Comparison of ENCODE assay signal across 1 cellular context in the genomic region with DNA sequence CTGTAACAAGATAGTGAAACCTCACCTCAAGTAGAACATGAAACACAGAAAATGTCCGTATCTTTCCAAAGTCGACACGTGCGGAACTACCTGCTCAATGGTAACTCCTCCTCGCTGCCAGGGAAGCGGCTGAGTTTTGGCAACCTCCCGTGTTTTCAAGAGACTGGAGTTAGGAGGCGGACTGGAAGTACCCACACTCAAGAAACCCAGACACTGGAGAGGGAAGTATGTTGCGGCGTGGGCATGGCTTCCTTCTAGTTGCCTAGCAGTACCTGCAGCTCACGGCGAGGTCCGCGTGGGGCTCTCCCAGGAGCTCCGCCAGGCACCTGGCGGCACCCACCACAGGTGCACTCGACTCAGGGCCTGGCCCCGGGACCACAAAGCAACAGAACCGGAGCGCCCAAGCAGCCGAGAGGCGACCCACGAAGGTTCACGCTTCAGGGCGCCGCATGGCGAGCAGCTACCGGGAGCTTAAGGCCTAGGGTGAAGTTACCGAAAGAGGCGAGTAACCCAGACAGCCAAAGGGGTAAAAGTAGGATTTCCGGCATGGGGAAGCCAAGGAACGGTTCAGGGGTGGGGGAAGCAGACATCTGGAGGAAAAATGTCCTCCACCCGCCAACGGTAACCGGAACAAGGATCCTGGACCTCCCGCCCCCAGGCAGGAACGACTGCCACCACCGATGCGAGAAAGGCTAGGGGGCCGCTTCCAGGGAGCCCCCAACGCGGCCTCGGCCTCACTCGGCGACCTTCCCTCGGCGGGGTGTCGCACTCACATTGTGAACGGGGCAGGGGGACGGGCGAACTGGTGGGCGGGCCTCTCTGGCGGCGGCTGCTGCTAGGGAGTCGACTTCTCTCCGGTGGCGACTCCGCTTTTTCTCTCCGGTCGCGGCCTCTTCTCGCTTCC.
TF ChIP-seq lines count a peak whose summit lies in the region.

No MANE protein-coding gene starts in this region.

TF ChIP-seq in HepG2, 621 proteins besides CTCF, POLR2A, EP300 and RAD21 (continued from another document and continues in another):
- TF ChIP-seq, protein P1, sequence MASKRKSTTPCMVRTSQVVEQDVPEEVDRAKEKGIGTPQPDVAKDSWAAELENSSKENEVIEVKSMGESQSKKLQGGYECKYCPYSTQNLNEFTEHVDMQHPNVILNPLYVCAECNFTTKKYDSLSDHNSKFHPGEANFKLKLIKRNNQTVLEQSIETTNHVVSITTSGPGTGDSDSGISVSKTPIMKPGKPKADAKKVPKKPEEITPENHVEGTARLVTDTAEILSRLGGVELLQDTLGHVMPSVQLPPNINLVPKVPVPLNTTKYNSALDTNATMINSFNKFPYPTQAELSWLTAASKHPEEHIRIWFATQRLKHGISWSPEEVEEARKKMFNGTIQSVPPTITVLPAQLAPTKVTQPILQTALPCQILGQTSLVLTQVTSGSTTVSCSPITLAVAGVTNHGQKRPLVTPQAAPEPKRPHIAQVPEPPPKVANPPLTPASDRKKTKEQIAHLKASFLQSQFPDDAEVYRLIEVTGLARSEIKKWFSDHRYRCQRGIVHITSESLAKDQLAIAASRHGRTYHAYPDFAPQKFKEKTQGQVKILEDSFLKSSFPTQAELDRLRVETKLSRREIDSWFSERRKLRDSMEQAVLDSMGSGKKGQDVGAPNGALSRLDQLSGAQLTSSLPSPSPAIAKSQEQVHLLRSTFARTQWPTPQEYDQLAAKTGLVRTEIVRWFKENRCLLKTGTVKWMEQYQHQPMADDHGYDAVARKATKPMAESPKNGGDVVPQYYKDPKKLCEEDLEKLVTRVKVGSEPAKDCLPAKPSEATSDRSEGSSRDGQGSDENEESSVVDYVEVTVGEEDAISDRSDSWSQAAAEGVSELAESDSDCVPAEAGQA (IDR thresholded peaks at IDR 0.05; ENCODE audit: low read depth) = no peak
- TF ChIP-seq, protein P1 (CRISPR knock-in tag; IDR thresholded peaks at IDR 0.05; ENCODE audit: borderline replicate concordance) = 0 out of 2 replicates have a peak, but pooled peaks have one; percentile 13
- TF ChIP-seq, protein P2, sequence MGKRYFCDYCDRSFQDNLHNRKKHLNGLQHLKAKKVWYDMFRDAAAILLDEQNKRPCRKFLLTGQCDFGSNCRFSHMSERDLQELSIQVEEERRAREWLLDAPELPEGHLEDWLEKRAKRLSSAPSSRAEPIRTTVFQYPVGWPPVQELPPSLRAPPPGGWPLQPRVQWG (CRISPR knock-in tag; IDR thresholded peaks at IDR 0.05; ENCODE audit: borderline replicate concordance, low read depth) = no peak
- TF ChIP-seq CBFB (CRISPR knock-in tag; IDR thresholded peaks at IDR 0.05) (peak; percentile 13; the same call in 1 of the 2 replicates), REPIN1 (CRISPR knock-in tag; IDR thresholded peaks at IDR 0.05; ENCODE audit: borderline replicate concordance, low read depth) (no peak), MXI1 (IDR thresholded peaks at IDR 0.05; ENCODE audit: borderline replicate concordance, low read depth, low read length) (peak; percentile 39; the same call in 1 of the 3 replicates), MEIS1 (CRISPR knock-in tag; IDR thresholded peaks at IDR 0.05; ENCODE audit: borderline replicate concordance) (no peak), NFE2 (CRISPR knock-in tag; IDR thresholded peaks at IDR 0.05) (no peak), ARID2 (CRISPR knock-in tag; IDR thresholded peaks at IDR 0.05; ENCODE audit: borderline replicate concordance) (0 out of 2 replicates have a peak, but pooled peaks have one; percentile 2), ZNF256 (CRISPR knock-in tag; conservative IDR thresholded peaks at IDR 0.05) (no peak), WIZ (CRISPR knock-in tag; IDR thresholded peaks at IDR 0.05) (no peak), ZBTB38 (CRISPR knock-in tag; IDR thresholded peaks at IDR 0.05) (no peak), ESRRA (CRISPR knock-in tag; IDR thresholded peaks at IDR 0.05; ENCODE audit: low read depth) (no peak), GATAD1 (CRISPR knock-in tag; IDR thresholded peaks at IDR 0.05) (peak; percentile 14; the same call in 1 of the 2 replicates), ZSCAN22 (CRISPR knock-in tag; IDR thresholded peaks at IDR 0.05) (no peak), ZFP36L1 (CRISPR knock-in tag; IDR thresholded peaks at IDR 0.05) (no peak), SRF (IDR thresholded peaks at IDR 0.05; ENCODE audit: low read depth, low read length) (no peak), ARHGAP35 (CRISPR knock-in tag; IDR thresholded peaks at IDR 0.05; ENCODE audit: borderline replicate concordance) (no peak; the same call in 1 of the 2 replicates), PAWR (CRISPR knock-in tag; IDR thresholded peaks at IDR 0.05; ENCODE audit: borderline replicate concordance) (no peak), ZNF780A (CRISPR knock-in tag; IDR thresholded peaks at IDR 0.05) (no peak), MIER3 (CRISPR knock-in tag; IDR thresholded peaks at IDR 0.05; ENCODE audit: borderline replicate concordance) (0 out of 2 replicates have a peak, but pooled peaks have one; percentile 19), ISX (CRISPR knock-in tag; conservative IDR thresholded peaks at IDR 0.05) (no peak), ARNTL (CRISPR knock-in tag; IDR thresholded peaks at IDR 0.05) (no peak), ZNF605 (CRISPR knock-in tag; IDR thresholded peaks at IDR 0.05) (no peak), PRMT3 (CRISPR knock-in tag; IDR thresholded peaks at IDR 0.05; ENCODE audit: borderline replicate concordance, low read depth) (no peak), HIVEP1 (CRISPR knock-in tag; IDR thresholded peaks at IDR 0.05) (peak; percentile 12), SYNCRIP (IDR thresholded peaks at IDR 0.05; ENCODE audit: insufficient read depth, low read depth, low read length) (no peak), AGO2 (optimal IDR thresholded peaks at IDR 0.05; ENCODE audit: low read depth, low read length) (peak; percentile 95), ZMYM3 (CRISPR knock-in tag; IDR thresholded peaks at IDR 0.05) (no peak), ZNF749 (CRISPR knock-in tag; IDR thresholded peaks at IDR 0.05; ENCODE audit: borderline replicate concordance) (no peak), SRSF1 (optimal IDR thresholded peaks at IDR 0.05; ENCODE audit: low read depth, low read length) (peak; percentile 38), ZFP1 (CRISPR knock-in tag; IDR thresholded peaks at IDR 0.05) (no peak), ZNF672 (CRISPR knock-in tag; IDR thresholded peaks at IDR 0.05) (no peak), ZNF709 (CRISPR knock-in tag; IDR thresholded peaks at IDR 0.05) (no peak; the same call in 1 of the 2 replicates), ZNF232 (CRISPR knock-in tag; IDR thresholded peaks at IDR 0.05; ENCODE audit: borderline replicate concordance) (peak; percentile 79), CBX5 (CRISPR knock-in tag; IDR thresholded peaks at IDR 0.05; ENCODE audit: borderline replicate concordance) (no peak), ZNF83 (CRISPR knock-in tag; IDR thresholded peaks at IDR 0.05; ENCODE audit: borderline replicate concordance) (no peak; the same call in 1 of the 2 replicates), HCFC1 (IDR thresholded peaks at IDR 0.05; ENCODE audit: low read depth, low read length) (no peak), MAZ (IDR thresholded peaks at IDR 0.05; ENCODE audit: borderline replicate concordance, low read depth, low read length) (no peak), MAZ (CRISPR knock-in tag; IDR thresholded peaks at IDR 0.05; ENCODE audit: low read depth) (no peak)
- TF ChIP-seq, protein P3, sequence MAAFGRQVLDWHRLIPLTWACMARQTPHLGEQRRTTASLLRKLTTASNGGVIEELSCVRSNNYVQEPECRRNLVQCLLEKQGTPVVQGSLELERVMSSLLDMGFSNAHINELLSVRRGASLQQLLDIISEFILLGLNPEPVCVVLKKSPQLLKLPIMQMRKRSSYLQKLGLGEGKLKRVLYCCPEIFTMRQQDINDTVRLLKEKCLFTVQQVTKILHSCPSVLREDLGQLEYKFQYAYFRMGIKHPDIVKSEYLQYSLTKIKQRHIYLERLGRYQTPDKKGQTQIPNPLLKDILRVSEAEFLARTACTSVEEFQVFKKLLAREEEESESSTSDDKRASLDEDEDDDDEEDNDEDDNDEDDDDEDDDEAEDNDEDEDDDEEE (CRISPR knock-in tag; IDR thresholded peaks at IDR 0.05) = no peak
- TF ChIP-seq, protein P4, sequence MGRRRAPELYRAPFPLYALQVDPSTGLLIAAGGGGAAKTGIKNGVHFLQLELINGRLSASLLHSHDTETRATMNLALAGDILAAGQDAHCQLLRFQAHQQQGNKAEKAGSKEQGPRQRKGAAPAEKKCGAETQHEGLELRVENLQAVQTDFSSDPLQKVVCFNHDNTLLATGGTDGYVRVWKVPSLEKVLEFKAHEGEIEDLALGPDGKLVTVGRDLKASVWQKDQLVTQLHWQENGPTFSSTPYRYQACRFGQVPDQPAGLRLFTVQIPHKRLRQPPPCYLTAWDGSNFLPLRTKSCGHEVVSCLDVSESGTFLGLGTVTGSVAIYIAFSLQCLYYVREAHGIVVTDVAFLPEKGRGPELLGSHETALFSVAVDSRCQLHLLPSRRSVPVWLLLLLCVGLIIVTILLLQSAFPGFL (CRISPR knock-in tag; IDR thresholded peaks at IDR 0.05) = 0 out of 2 replicates have a peak, but pooled peaks have one; percentile 21
- TF ChIP-seq, protein P5, sequence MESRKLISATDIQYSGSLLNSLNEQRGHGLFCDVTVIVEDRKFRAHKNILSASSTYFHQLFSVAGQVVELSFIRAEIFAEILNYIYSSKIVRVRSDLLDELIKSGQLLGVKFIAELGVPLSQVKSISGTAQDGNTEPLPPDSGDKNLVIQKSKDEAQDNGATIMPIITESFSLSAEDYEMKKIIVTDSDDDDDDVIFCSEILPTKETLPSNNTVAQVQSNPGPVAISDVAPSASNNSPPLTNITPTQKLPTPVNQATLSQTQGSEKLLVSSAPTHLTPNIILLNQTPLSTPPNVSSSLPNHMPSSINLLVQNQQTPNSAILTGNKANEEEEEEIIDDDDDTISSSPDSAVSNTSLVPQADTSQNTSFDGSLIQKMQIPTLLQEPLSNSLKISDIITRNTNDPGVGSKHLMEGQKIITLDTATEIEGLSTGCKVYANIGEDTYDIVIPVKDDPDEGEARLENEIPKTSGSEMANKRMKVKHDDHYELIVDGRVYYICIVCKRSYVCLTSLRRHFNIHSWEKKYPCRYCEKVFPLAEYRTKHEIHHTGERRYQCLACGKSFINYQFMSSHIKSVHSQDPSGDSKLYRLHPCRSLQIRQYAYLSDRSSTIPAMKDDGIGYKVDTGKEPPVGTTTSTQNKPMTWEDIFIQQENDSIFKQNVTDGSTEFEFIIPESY (CRISPR knock-in tag; IDR thresholded peaks at IDR 0.05) = no peak
- TF ChIP-seq, protein P6, sequence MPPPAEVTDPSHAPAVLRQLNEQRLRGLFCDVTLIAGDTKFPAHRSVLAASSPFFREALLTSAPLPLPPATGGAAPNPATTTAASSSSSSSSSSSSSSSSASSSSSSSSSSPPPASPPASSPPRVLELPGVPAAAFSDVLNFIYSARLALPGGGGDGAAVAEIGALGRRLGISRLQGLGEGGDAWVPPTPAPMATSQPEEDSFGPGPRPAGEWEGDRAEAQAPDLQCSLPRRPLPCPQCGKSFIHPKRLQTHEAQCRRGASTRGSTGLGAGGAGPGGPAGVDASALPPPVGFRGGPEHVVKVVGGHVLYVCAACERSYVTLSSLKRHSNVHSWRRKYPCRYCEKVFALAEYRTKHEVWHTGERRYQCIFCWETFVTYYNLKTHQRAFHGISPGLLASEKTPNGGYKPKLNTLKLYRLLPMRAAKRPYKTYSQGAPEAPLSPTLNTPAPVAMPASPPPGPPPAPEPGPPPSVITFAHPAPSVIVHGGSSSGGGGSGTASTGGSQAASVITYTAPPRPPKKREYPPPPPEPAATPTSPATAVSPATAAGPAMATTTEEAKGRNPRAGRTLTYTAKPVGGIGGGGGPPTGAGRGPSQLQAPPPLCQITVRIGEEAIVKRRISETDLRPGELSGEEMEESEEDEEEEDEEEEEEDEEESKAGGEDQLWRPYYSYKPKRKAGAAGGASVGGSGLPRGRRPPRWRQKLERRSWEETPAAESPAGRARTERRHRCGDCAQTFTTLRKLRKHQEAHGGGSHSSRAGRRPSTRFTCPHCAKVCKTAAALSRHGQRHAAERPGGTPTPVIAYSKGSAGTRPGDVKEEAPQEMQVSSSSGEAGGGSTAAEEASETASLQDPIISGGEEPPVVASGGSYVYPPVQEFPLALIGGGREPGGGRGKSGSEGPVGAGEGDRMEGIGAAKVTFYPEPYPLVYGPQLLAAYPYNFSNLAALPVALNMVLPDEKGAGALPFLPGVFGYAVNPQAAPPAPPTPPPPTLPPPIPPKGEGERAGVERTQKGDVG (CRISPR knock-in tag; IDR thresholded peaks at IDR 0.05; ENCODE audit: borderline replicate concordance) = no peak
- TF ChIP-seq, protein P7, sequence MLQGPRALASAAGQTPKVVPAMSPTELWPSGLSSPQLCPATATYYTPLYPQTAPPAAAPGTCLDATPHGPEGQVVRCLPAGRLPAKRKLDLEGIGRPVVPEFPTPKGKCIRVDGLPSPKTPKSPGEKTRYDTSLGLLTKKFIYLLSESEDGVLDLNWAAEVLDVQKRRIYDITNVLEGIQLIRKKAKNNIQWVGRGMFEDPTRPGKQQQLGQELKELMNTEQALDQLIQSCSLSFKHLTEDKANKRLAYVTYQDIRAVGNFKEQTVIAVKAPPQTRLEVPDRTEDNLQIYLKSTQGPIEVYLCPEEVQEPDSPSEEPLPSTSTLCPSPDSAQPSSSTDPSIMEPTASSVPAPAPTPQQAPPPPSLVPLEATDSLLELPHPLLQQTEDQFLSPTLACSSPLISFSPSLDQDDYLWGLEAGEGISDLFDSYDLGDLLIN (CRISPR knock-in tag; IDR thresholded peaks at IDR 0.05; ENCODE audit: borderline replicate concordance) = no peak
- TF ChIP-seq, protein P8, sequence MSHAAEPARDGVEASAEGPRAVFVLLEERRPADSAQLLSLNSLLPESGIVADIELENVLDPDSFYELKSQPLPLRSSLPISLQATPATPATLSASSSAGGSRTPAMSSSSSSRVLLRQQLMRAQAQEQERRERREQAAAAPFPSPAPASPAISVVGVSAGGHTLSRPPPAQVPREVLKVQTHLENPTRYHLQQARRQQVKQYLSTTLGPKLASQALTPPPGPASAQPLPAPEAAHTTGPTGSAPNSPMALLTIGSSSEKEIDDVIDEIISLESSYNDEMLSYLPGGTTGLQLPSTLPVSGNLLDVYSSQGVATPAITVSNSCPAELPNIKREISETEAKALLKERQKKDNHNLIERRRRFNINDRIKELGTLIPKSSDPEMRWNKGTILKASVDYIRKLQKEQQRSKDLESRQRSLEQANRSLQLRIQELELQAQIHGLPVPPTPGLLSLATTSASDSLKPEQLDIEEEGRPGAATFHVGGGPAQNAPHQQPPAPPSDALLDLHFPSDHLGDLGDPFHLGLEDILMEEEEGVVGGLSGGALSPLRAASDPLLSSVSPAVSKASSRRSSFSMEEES (CRISPR knock-in tag; IDR thresholded peaks at IDR 0.05) = no peak
